ENCODE assay signal across 20 cellular contexts in the genomic region with DNA sequence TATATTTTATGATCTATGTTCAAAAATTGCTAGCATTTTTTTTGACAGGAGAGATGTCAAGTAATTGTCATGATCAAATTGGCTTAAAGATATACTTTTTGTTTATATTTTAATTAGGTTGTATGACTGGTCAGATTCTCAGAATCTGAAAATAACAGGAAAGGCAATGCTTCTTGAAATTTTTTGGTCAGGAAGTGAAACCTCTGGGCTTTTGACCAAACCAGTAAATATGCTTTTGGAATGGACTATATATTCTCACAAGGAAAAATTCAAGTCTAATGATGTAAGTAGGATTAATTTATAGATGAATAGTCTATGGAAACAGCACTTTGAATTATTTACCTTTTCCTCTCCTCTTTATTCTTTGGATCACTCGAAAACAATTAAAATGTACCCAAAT. TPM values are rescaled to one million over a fixed set of nuclear protein-coding genes. Genes with fewer than 3 reads are reported as not detected.
DNase-seq lines count a peak whose midpoint lies in the region; ATAC-seq and TF ChIP-seq lines count a peak whose summit lies in the region.
"Had no signal": no experiment of that assay in that cellular context is flagged by ENCODE, and none has a peak within 500 bp of the region (broad histone marks: within the 10 kb centered on the region; RNA-seq: fewer than 3 reads in every experiment).

No MANE protein-coding gene starts in this region.

- no peaks in the 10 kb centered on the region for H3K4me1 Mint-ChIP-seq in activated T-helper 17 cell treated with anti-CD3 and anti-CD28 coated beads, Interleukin-2, amount 50 U/mL, for 72 hours

- H3F3A ChIP-seq in MM.1S (ENCODE audit: insufficient read depth, low read length): no peaks in the 10 kb centered on the region

- H3K36me3 ChIP-seq in MM.1S (replicated peaks; ENCODE audit: insufficient read depth, low read length): no peaks in the 10 kb centered on the region
- no peaks in the 10 kb centered on the region for H3K36me3 ChIP-seq in fibroblast of lung (ENCODE audit: control insufficient read depth, insufficient read depth, low read length)
- no peaks in the 10 kb centered on the region for H3K36me3 ChIP-seq in colonic mucosa
- H3K36me3 ChIP-seq: SJSA1 had no signal

- H3K27ac ChIP-seq in MM.1S (ENCODE audit: low read length) (no peak overlapping the region), fibroblast of lung (ENCODE audit: insufficient read depth, low read length) (no peak overlapping the region), colonic mucosa (no peak overlapping the region)
- H3K27ac ChIP-seq: C4-2B, SJSA1 had no signal

- CTCF ChIA-PET in HEK293T (lab: Yijun Ruan, JAX): no interaction called here

- no peak overlapping the region for H3K9ac ChIP-seq in MM.1S (ENCODE audit: low read length)
- H3K9ac ChIP-seq in fibroblast of lung (ENCODE audit: insufficient read depth, low read length): no peak overlapping the region
- no peak overlapping the region for H3K9ac ChIP-seq in colonic mucosa (ENCODE audit: low read depth in 2 of 2, low read length in 2 of 2)

- no peak for TF ChIP-seq CTCF in MM.1S (IDR thresholded peaks at IDR 0.05; ENCODE audit: low read length)
- no peak for TF ChIP-seq CTCF in astrocyte of the cerebellum (IDR thresholded peaks at IDR 0.05; ENCODE audit: low read depth, low read length, missing control alignments)
- no peak for TF ChIP-seq CTCF in fibroblast of lung (conservative IDR thresholded peaks at IDR 0.05 in 1 of 2, IDR thresholded peaks at IDR 0.05 in 1 of 2; ENCODE audit: low read depth in 1 of 2, low read length in 2 of 2)
- no peak for TF ChIP-seq CTCF in colonic mucosa (IDR thresholded peaks at IDR 0.05)

- in situ Hi-C loops in astrocyte of the cerebellum (cut with HindIII; ENCODE audit: low sequenced_read_pairs): no loop called here

- intact Hi-C loops in colonic mucosa (cut with DNase I): no loop called here

- DNase-seq in MM.1S (no peak), astrocyte of the cerebellum (ENCODE audit: low read depth) (peak; percentile 26), fibroblast of lung (ENCODE audit: low read depth in 2 of 2) (peak; percentile 17 to 40), HEK293T (ENCODE audit: extremely low spot score) (no peak), colonic mucosa (no peak)
- DNase-seq: CD8-positive, alpha-beta T cell; DMS79 treated with DMSO at 0.1 percent for 48 hours; NCI-H2029; NCI-H446; NCI-H526; NCI-H82; Right ventricle myocardium superior; RPMI8226 had no signal

- H3K9me3 ChIP-seq in MM.1S (replicated peaks; ENCODE audit: insufficient read depth, low read length) (no peaks in the 10 kb centered on the region), fibroblast of lung (ENCODE audit: control insufficient read depth, insufficient read depth, low read depth, low read length) (no peaks in the 10 kb centered on the region), colonic mucosa (no peaks in the 10 kb centered on the region)
- H3K9me3 ChIP-seq: SJSA1 had no signal

- no peak overlapping the region for H3K4me3 Mint-ChIP-seq in activated T-helper 17 cell treated with anti-CD3 and anti-CD28 coated beads, Interleukin-2, amount 50 U/mL, for 72 hours
- H3K4me3 Mint-ChIP-seq: B cell; CD8-positive, alpha-beta T cell had no signal

- H3K4me1 ChIP-seq in MM.1S (ENCODE audit: low read length): peaks cover 5% of the 10 kb centered on the region
- H3K4me1 ChIP-seq in fibroblast of lung (ENCODE audit: control insufficient read depth, extremely low read depth, insufficient read depth, low read length): no peaks in the 10 kb centered on the region
- no peaks in the 10 kb centered on the region for H3K4me1 ChIP-seq in colonic mucosa
- H3K4me1 ChIP-seq: SJSA1 had no signal

- H3K27me3 ChIP-seq in MM.1S (replicated peaks; ENCODE audit: insufficient read depth, low read length) (no peaks in the 10 kb centered on the region), fibroblast of lung (ENCODE audit: control insufficient read depth, insufficient read depth, low read length) (no peaks in the 10 kb centered on the region), colonic mucosa (no peaks in the 10 kb centered on the region)
- H3K27me3 ChIP-seq: SJSA1 had no signal

- H3K27me3 Mint-ChIP-seq in activated T-helper 17 cell treated with anti-CD3 and anti-CD28 coated beads, Interleukin-2, amount 50 U/mL, for 72 hours: no peaks in the 10 kb centered on the region
- H3K27me3 Mint-ChIP-seq: B cell had no signal

- H2AFZ ChIP-seq in MM.1S (ENCODE audit: low read length): no peak overlapping the region
- no peak overlapping the region for H2AFZ ChIP-seq in fibroblast of lung (ENCODE audit: low read length)

- H4K20me1 ChIP-seq in MM.1S (ENCODE audit: insufficient read depth, low read length) (no peaks in the 10 kb centered on the region), fibroblast of lung (ENCODE audit: control insufficient read depth, extremely low read depth, insufficient read depth, low read length) (no peaks in the 10 kb centered on the region)

- H3K9me2 ChIP-seq in MM.1S (replicated peaks; ENCODE audit: insufficient read depth, low read length): no peaks in the 10 kb centered on the region

- H3K4me2 ChIP-seq in MM.1S (ENCODE audit: low read depth, low read length) (peak overlapping the region; percentile 31), fibroblast of lung (ENCODE audit: extremely low read depth, insufficient read depth, low read length) (no peak overlapping the region)

- POLR2A ChIA-PET in HEK293T (lab: Yijun Ruan, JAX): no interaction called here

- H3K9me3 Mint-ChIP-seq in activated T-helper 17 cell treated with anti-CD3 and anti-CD28 coated beads, Interleukin-2, amount 50 U/mL, for 72 hours: no peaks in the 10 kb centered on the region
- H3K9me3 Mint-ChIP-seq: CD8-positive, alpha-beta T cell had no signal

- ATAC-seq in GM21515 (IDR thresholded peaks at IDR 0.05; ENCODE audit: unreplicated experiment): no peak
- ATAC-seq in activated T-helper 17 cell treated with anti-CD3 and anti-CD28 coated beads, Interleukin-2, amount 50 U/mL, for 72 hours (replicated peaks): no peak
- ATAC-seq: CD8-positive, alpha-beta T cell; HepG2; K562 had no signal

- H3K27ac Mint-ChIP-seq in activated T-helper 17 cell treated with anti-CD3 and anti-CD28 coated beads, Interleukin-2, amount 50 U/mL, for 72 hours: no peak overlapping the region
- H3K27ac Mint-ChIP-seq: B cell; CD8-positive, alpha-beta T cell had no signal

- H3K36me3 Mint-ChIP-seq in activated T-helper 17 cell treated with anti-CD3 and anti-CD28 coated beads, Interleukin-2, amount 50 U/mL, for 72 hours (ENCODE audit: low read depth): peaks cover 71% of the 10 kb centered on the region

- H3K79me2 ChIP-seq in MM.1S (ENCODE audit: low read length) (no peaks in the 10 kb centered on the region), fibroblast of lung (ENCODE audit: control insufficient read depth, insufficient read depth, low read length) (no peaks in the 10 kb centered on the region)

- H3K4me3 ChIP-seq in MM.1S (ENCODE audit: low read length): no peak overlapping the region
- H3K4me3 ChIP-seq in astrocyte of the cerebellum (ENCODE audit: low read depth, low read length): no peak overlapping the region
- no peak overlapping the region for H3K4me3 ChIP-seq in fibroblast of lung (replicated peaks in 1 of 4; ENCODE audit: control extremely low read depth in 1 of 4, insufficient read depth in 1 of 4, low read depth in 3 of 4, low read length in 4 of 4)
- H3K4me3 ChIP-seq in colonic mucosa: no peak overlapping the region
- H3K4me3 ChIP-seq: K562, SJSA1 had no signal

TF ChIP-seq in HEK293T, 16 proteins besides CTCF, POLR2A, EP300 and RAD21:
- no peak for TF ChIP-seq SUZ12 (IDR thresholded peaks at IDR 0.05)
- TF ChIP-seq LEF1 (IDR thresholded peaks at IDR 0.05; ENCODE audit: borderline replicate concordance): no peak
- TF ChIP-seq SP1 (IDR thresholded peaks at IDR 0.05): no peak
- no peak for TF ChIP-seq L3MBTL2 (conservative IDR thresholded peaks at IDR 0.05)
- no peak for TF ChIP-seq NFRKB (IDR thresholded peaks at IDR 0.05)
- TF ChIP-seq ELF4 (IDR thresholded peaks at IDR 0.05): no peak
- no peak for TF ChIP-seq CTBP1 (IDR thresholded peaks at IDR 0.05; ENCODE audit: borderline replicate concordance)

RNA-seq across cellular contexts. Expression of a gene that starts 52.3 kb away (rescaled TPM):
- 4.5 and 5.4 TPM in 2 replicates for total RNA-seq in fibroblast of lung
- polyA plus RNA-seq in fibroblast of lung: 3.1 and 4.6 TPM in 2 replicates
- polyA plus RNA-seq in fibroblast of lung (2012): 2.3 and 3.4 TPM in 2 replicates
- 0.75 TPM in 1 of 2 replicates, not detected in the other for polyA minus RNA-seq in fibroblast of lung (ENCODE audit: low replicate concordance)
- 10 to 100 TPM; 10.8 to 16.2 TPM for total RNA-seq in activated T-helper 17 cell treated with anti-CD3 and anti-CD28 coated beads, Interleukin-2, amount 50 U/mL, for 72 hours
- 1 to 10 TPM; 3.8 to 8.4 TPM for total RNA-seq in colonic mucosa

RNA-seq across cellular contexts. Expression of a gene that starts 52.3 kb away (rescaled TPM):
- 3.1 and 3.6 TPM in 2 replicates for total RNA-seq in fibroblast of lung
- polyA plus RNA-seq in fibroblast of lung: 0.97 and 1.7 TPM in 2 replicates
- 0.73 and 1.3 TPM in 2 replicates for polyA plus RNA-seq in fibroblast of lung (2012)
- not detected in 2 replicates for polyA minus RNA-seq in fibroblast of lung (ENCODE audit: low replicate concordance)
- total RNA-seq in activated T-helper 17 cell treated with anti-CD3 and anti-CD28 coated beads, Interleukin-2, amount 50 U/mL, for 72 hours: 1 to 10 TPM in 1 of 2 donors, under 1 TPM in 1; 0.97 to 1.1 TPM
- 1 to 10 TPM; 1.1 to 1.5 TPM for total RNA-seq in colonic mucosa

Comparison
In these comparisons a context has a peak if more than half of its experiments do, and no peak if none do; other contexts are left out.
1. DNase-seq: peak in astrocyte of the cerebellum (single experiment) and fibroblast of lung (2 of 2); none in MM.1S (single experiment), HEK293T (single experiment) and colonic mucosa (single experiment).